8 cellular contexts compared by ENCODE assay signal in genomic region chr1:33036051-33036525, GRCh38. TPM values are rescaled to one million over a fixed set of nuclear protein-coding genes. Genes with fewer than 3 reads are reported as not detected.
A peak's percentile ranks its signal among the peaks of the same experiment; 100 is the strongest.
DNase-seq lines count a peak whose midpoint lies in the region; ATAC-seq, FAIRE-seq and TF ChIP-seq lines count a peak whose summit lies in the region.

No MANE protein-coding gene starts in this region.

- POLR2A ChIA-PET in GM10248 (lab: Yijun Ruan, JAX): no interaction called here

- H3K4me1 ChIP-seq in mononuclear cell (ENCODE audit: insufficient read depth, low read length): peaks cover 83% of the 10 kb centered on the region

- no peaks in the 10 kb centered on the region for H3K27me3 Mint-ChIP-seq in activated T-cell treated with anti-CD3 and anti-CD28 coated beads, Interleukin-2, amount 50 U/mL, for 4 hours (ENCODE audit: low read depth)

- peak overlapping the region; percentile 92 for H3K4me3 Mint-ChIP-seq in activated T-cell treated with anti-CD3 and anti-CD28 coated beads, Interleukin-2, amount 50 U/mL, for 4 hours

- TF ChIP-seq CTCF in dorsolateral prefrontal cortex (IDR thresholded peaks at IDR 0.05 in 54 of 56, conservative IDR thresholded peaks at IDR 0.05 in 2 of 56; ENCODE audit: low read depth in 1 of 56, partially characterized antibody in 56 of 56) (no peak), GM10266 (IDR thresholded peaks at IDR 0.05; ENCODE audit: control insufficient read depth, insufficient read depth, low read depth, missing control alignments) (no peak), GM10248 (IDR thresholded peaks at IDR 0.05; ENCODE audit: control extremely low read depth, extremely low read depth, low read depth, missing control alignments) (no peak)

- no peaks in the 10 kb centered on the region for H3K27me3 ChIP-seq in dorsolateral prefrontal cortex
- H3K27me3 ChIP-seq in mononuclear cell (ENCODE audit: insufficient read depth, low read length): no peaks in the 10 kb centered on the region

- CTCF ChIA-PET in GM10248 (lab: Yijun Ruan, JAX): interaction anchor here (1.2 to 1.9 kb wide), 4 partner anchors 10 to 101 kb away, joined by 3 to 5 read pairs (median 3); no protein-coding TSS in a partner anchor

- H3K4me1 Mint-ChIP-seq in activated T-cell treated with anti-CD3 and anti-CD28 coated beads, Interleukin-2, amount 50 U/mL, for 4 hours (ENCODE audit: low read depth): peaks cover 49% of the 10 kb centered on the region

- no peaks in the 10 kb centered on the region for H3K9me3 Mint-ChIP-seq in activated T-cell treated with anti-CD3 and anti-CD28 coated beads, Interleukin-2, amount 50 U/mL, for 4 hours

- ATAC-seq in activated T-cell treated with anti-CD3 and anti-CD28 coated beads, Interleukin-2, amount 50 U/mL, for 4 hours: peak; percentile 17 to 23

- FAIRE-seq in RCC 7860 (lab: Jason Lieb, UNC): no peak

- H3K36me3 Mint-ChIP-seq in activated T-cell treated with anti-CD3 and anti-CD28 coated beads, Interleukin-2, amount 50 U/mL, for 4 hours (ENCODE audit: insufficient read depth): peaks cover 28% of the 10 kb centered on the region

- no peaks in the 10 kb centered on the region for H3K9me3 ChIP-seq in mononuclear cell (ENCODE audit: low read depth, low read length)

- H3K4me3 ChIP-seq in dorsolateral prefrontal cortex (peak overlapping the region; percentile 68 to 100 (median 96)), mononuclear cell (ENCODE audit: low read length) (peak overlapping the region; percentile 76)

- DNase-seq in activated T-cell treated with anti-CD3 and anti-CD28 coated beads, Interleukin-2, amount 50 U/mL, for 4 hours: no peak
- DNase-seq in activated T-cell treated with anti-CD3 and anti-CD28 coated beads for 4 hours: no peak
- peak; percentile 43 for DNase-seq in RCC 7860 (ENCODE audit: low spot score)
- no peak for DNase-seq in dorsolateral prefrontal cortex
- no peak for DNase-seq in GM10266 (ENCODE audit: extremely low spot score)
- no peak for DNase-seq in glomerular visceral epithelial cell (ENCODE audit: extremely low spot score)
- DNase-seq in GM10248 (ENCODE audit: extremely low spot score): no peak

- intact Hi-C loops in dorsolateral prefrontal cortex (cut with DNase I): loop anchor here in 1 of 2 donors (10.0 kb wide), 1 partner anchor 49 kb away; the partner anchor contains the start of gene AZIN2

- H3K27ac ChIP-seq in dorsolateral prefrontal cortex: peak overlapping the region in 38 of 59 donors; percentile 5 to 90 (median 66)

RNA-seq across cellular contexts. Expression of gene AK2, which starts 0.6 kb away (rescaled TPM):
- total RNA-seq in activated T-cell treated with anti-CD3 and anti-CD28 coated beads, Interleukin-2, amount 50 U/mL, for 4 hours: 100 to 1,000 TPM; 320 to 346 (median 334) TPM
- 100 to 1,000 TPM in 6 of 120 experiments, 10 to 100 TPM in 114; 59.4 to 114 (median 81.1) TPM for total RNA-seq in dorsolateral prefrontal cortex
- 29.1 TPM for total RNA-seq in mononuclear cell

RNA-seq across cellular contexts. Expression of gene AZIN2, which starts 44.9 kb away (rescaled TPM):
- total RNA-seq in activated T-cell treated with anti-CD3 and anti-CD28 coated beads, Interleukin-2, amount 50 U/mL, for 4 hours: 1 to 10 TPM in 2 of 3 donors, under 1 TPM in 1; 0.30 to 2.2 (median 1.4) TPM
- total RNA-seq in dorsolateral prefrontal cortex (10 to 100 TPM; 22.5 to 68.9 (median 42.9) TPM), mononuclear cell (1.6 TPM)
